ENCODE assay signal across 12 cellular contexts in the genomic region with DNA sequence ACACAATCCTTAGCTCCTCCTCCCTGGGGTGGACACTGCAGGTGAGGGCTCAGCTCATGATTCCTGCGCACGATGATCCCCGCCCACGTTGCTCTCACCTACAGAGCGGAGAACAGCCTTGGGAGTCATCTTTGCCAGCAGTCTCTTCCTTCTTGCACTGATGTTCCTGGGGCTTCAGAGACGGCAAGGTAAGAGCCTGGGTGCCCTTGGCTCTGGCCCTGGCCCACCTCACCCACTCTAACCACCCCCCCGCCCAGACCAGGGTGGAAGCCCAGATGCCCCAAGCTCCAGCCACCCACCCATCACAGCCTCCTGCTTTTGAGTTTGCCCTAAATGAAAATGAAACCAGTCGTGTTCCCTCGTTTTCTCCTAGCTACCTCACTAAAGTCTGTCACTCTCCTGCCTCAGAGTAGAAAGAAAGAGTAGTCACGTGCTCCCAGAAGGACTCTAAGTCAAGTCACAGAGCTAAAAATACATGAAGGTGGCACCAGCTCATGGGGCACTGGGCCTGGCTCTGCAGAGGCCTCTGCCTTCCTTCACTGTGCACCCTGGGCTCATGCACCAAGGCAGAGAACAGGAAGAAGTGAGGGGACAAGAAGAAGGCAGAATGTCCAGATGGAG. TPM values are rescaled to one million over a fixed set of nuclear protein-coding genes. Genes with fewer than 3 reads are reported as not detected.
DNase-seq lines count a peak whose midpoint lies in the region; ATAC-seq and TF ChIP-seq lines count a peak whose summit lies in the region.
"Had no signal": no experiment of that assay in that cellular context is flagged by ENCODE, and none has a peak within 500 bp of the region (broad histone marks: within the 10 kb centered on the region; RNA-seq: fewer than 3 reads in every experiment).

No MANE protein-coding gene starts in this region.

- TF ChIP-seq CTCF in HL-60 (IDR thresholded peaks at IDR 0.05; ENCODE audit: insufficient read depth, low read length) = no peak

- H3K4me3 ChIP-seq in HL-60 (replicated peaks; ENCODE audit: insufficient read depth, low read length) = no peak overlapping the region
- H3K4me3 ChIP-seq: cardiac muscle cell, thyroid gland had no signal

- peak overlapping the region; percentile 99 for H3K27ac Mint-ChIP-seq in activated CD4-positive, alpha-beta memory T cell treated with anti-CD3 and anti-CD28 coated beads for 36 hours

- H3K36me3 Mint-ChIP-seq in activated CD4-positive, alpha-beta memory T cell treated with anti-CD3 and anti-CD28 coated beads for 36 hours = peaks cover 87% of the 10 kb centered on the region

- H3K27ac ChIP-seq in HL-60 (replicated peaks) = peak overlapping the region; percentile 87
- H3K27ac ChIP-seq: cardiac muscle cell had no signal

- peaks cover 83% of the 10 kb centered on the region for H3K4me1 Mint-ChIP-seq in activated CD4-positive, alpha-beta memory T cell treated with anti-CD3 and anti-CD28 coated beads for 36 hours (ENCODE audit: low read depth)

- intact Hi-C loops in activated CD4-positive, alpha-beta memory T cell treated with anti-CD3 and anti-CD28 coated beads for 36 hours (cut with micrococcal nuclease) = loop anchor here (1.0 kb wide), 1 partner anchor 9 kb away; the partner anchor contains the start of gene TAPBPL
- intact Hi-C loops in Right ventricle myocardium superior (cut with DNase I) = loop anchor here (5.0 kb wide), 2 partner anchors 39 to 129 kb away; no protein-coding TSS in a partner anchor

- DNase-seq in HL-60 (ENCODE audit: low read depth in 1 of 2, low spot score in 1 of 2) = no peak
- peak; percentile 67 for DNase-seq in activated CD4-positive, alpha-beta memory T cell treated with anti-CD3 and anti-CD28 coated beads for 36 hours
- no peak for DNase-seq in Right ventricle myocardium superior
- peak; percentile 44 for DNase-seq in stimulated activated CD4-positive, alpha-beta T cell treated with anti-CD3 and anti-CD28 coated beads, Interleukin-4, amount 100 ng/mL, for 24 hours
- no peak for DNase-seq in D341Med (ENCODE audit: low spot score)
- DNase-seq in kidney glomerular epithelial cell (lab: John Stamatoyannopoulos, UW) = no peak
- DNase-seq: NCI-H524, thyroid gland had no signal

- no peaks in the 10 kb centered on the region for H3K9me3 Mint-ChIP-seq in activated CD4-positive, alpha-beta memory T cell treated with anti-CD3 and anti-CD28 coated beads for 36 hours

- CTCF ChIA-PET in activated CD4-positive, alpha-beta memory T cell treated with anti-CD3 and anti-CD28 coated beads for 36 hours (lab: Charles Lee) = interaction anchor here (0.8 to 8.4 kb wide), 12 partner anchors 9 to 138 kb away, joined by 3 to 288 read pairs (median 8); partner anchors contain the start of genes CD27, MRPL51, TAPBPL and VAMP1

- H3K4me3 Mint-ChIP-seq in activated CD4-positive, alpha-beta memory T cell treated with anti-CD3 and anti-CD28 coated beads for 36 hours = peak overlapping the region; percentile 76

- POLR2A ChIA-PET in activated CD4-positive, alpha-beta memory T cell treated with anti-CD3 and anti-CD28 coated beads for 36 hours (lab: Charles Lee) = interaction anchor here (1.0 to 6.1 kb wide), 13 partner anchors 10 to 228 kb away, joined by 3 to 96 read pairs (median 11); partner anchors contain the start of genes CD27, GAPDH, MRPL51 and TAPBPL

- ATAC-seq in Right ventricle myocardium superior (ENCODE audit: poor library complexity) = peak; percentile 70
- ATAC-seq in HG02798 (IDR thresholded peaks at IDR 0.05; ENCODE audit: poor library complexity, unreplicated experiment) = no peak
- ATAC-seq in GM21717 (IDR thresholded peaks at IDR 0.05; ENCODE audit: unreplicated experiment) = no peak

- H3K27me3 Mint-ChIP-seq in activated CD4-positive, alpha-beta memory T cell treated with anti-CD3 and anti-CD28 coated beads for 36 hours = no peaks in the 10 kb centered on the region

- no peaks in the 10 kb centered on the region for H3K27me3 ChIP-seq in HL-60 (ENCODE audit: insufficient read depth, poor library complexity, severe bottlenecking)
- H3K27me3 ChIP-seq: cardiac muscle cell, thyroid gland had no signal

RNA-seq across cellular contexts. Expression of gene TAPBPL, which starts 9.0 kb away (rescaled TPM):
- 10 to 100 TPM; 33.4 to 35.0 TPM for total RNA-seq in activated CD4-positive, alpha-beta memory T cell treated with anti-CD3 and anti-CD28 coated beads for 36 hours
- 11.1 TPM for total RNA-seq in Right ventricle myocardium superior

RNA-seq across cellular contexts. Expression of gene VAMP1, which starts 9.6 kb away (rescaled TPM):
- total RNA-seq in activated CD4-positive, alpha-beta memory T cell treated with anti-CD3 and anti-CD28 coated beads for 36 hours = 10 to 100 TPM; 27.7 to 30.2 TPM
- 3.2 TPM for total RNA-seq in Right ventricle myocardium superior

RNA-seq across cellular contexts. Expression of gene CD27, which starts 16.1 kb away (rescaled TPM):
- 10 to 100 TPM; 36.5 to 39.3 TPM for total RNA-seq in activated CD4-positive, alpha-beta memory T cell treated with anti-CD3 and anti-CD28 coated beads for 36 hours
- 0.30 TPM for total RNA-seq in Right ventricle myocardium superior
- total RNA-seq: cardiac muscle cell, renal cortical epithelial cell had no signal

RNA-seq across cellular contexts. Expression of gene MRPL51, which starts 32.2 kb away (rescaled TPM):
- total RNA-seq in activated CD4-positive, alpha-beta memory T cell treated with anti-CD3 and anti-CD28 coated beads for 36 hours = 100 to 1,000 TPM; 289 to 312 TPM
- total RNA-seq in Right ventricle myocardium superior = 280 TPM

RNA-seq across cellular contexts. Expression of gene NCAPD2, which starts 33.0 kb away (rescaled TPM):
- total RNA-seq in activated CD4-positive, alpha-beta memory T cell treated with anti-CD3 and anti-CD28 coated beads for 36 hours = 100 to 1,000 TPM; 192 to 196 TPM
- 8.9 TPM for total RNA-seq in Right ventricle myocardium superior

Comparison
In these comparisons a context has a peak if more than half of its experiments do, and no peak if none do; other contexts are left out.
1. DNase-seq: peak in activated CD4-positive, alpha-beta memory T cell treated with anti-CD3 and anti-CD28 coated beads for 36 hours (single experiment) and stimulated activated CD4-positive, alpha-beta T cell treated with anti-CD3 and anti-CD28 coated beads, Interleukin-4, amount 100 ng/mL, for 24 hours (single experiment); none in HL-60 (0 of 2), Right ventricle myocardium superior (single experiment), D341Med (single experiment) and kidney glomerular epithelial cell (single experiment).
2. RNA of gene CD27, which starts 16.1 kb away (total RNA-seq): 36.5 to 39.3 TPM in activated CD4-positive, alpha-beta memory T cell treated with anti-CD3 and anti-CD28 coated beads for 36 hours; 0.30 TPM in Right ventricle myocardium superior (single experiment); every median in the first group is over 10 times any median in the second.